Comparison of ENCODE assay signal across 16 cellular contexts in the genomic region with DNA sequence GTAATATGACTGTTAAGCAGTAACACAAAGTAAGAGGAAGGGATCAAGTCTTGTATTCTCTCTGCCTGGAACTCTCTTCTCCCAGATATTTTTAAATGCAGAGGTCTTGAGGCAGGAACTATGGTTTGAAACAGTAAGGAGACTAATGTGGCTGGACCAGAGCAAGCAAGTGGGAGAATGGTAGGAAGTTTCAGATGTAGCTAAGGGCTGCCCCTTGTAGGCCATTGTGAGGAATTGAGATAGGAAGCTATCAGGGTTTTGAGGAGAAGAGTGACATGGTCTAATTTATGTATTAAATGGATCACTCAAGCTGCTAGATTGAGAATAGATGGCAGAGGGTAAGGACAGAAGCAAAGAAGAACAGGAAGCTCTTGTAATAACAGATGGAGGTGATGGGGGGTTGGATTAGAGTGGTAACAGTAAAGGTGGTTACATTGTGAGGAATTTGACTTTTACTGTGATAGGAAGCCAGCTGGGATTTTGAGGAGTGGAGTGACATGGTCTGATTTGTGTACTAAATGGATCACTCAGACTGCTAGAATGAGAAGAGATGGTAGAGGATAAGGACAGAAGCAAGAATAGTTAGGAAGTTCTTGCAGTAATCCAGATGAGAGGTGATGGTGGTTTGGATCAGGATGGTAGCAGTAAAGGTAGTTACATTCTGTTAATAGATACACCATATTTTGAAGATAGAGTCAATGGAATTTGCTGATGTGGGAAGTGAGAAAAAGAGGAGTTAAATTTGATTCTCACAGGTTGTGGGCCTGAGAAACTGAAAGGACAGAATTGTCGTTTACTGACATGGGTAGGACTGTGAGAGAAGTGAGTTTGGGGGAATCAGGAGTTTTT. TPM values are rescaled to one million over a fixed set of nuclear protein-coding genes. Genes with fewer than 3 reads are reported as not detected.
A peak's percentile ranks its signal among the peaks of the same experiment; 100 is the strongest.
DNase-seq lines count a peak whose midpoint lies in the region; ATAC-seq and TF ChIP-seq lines count a peak whose summit lies in the region.
"Had no signal": no experiment of that assay in that cellular context is flagged by ENCODE, and none has a peak within 500 bp of the region (broad histone marks: within the 10 kb centered on the region; RNA-seq: fewer than 3 reads in every experiment).

No MANE protein-coding gene starts in this region.

- H3F3A ChIP-seq in smooth muscle cell (ENCODE audit: low read depth): no peaks in the 10 kb centered on the region

- BruUV-seq in A673 (replicated peaks; lab: Mats Ljungman, UMichigan): no TSS peak

- H3K4me2 ChIP-seq in hepatocyte: peak overlapping the region; percentile 58
- no peak overlapping the region for H3K4me2 ChIP-seq in smooth muscle cell
- H3K4me2 ChIP-seq: KMS-11 had no signal

- H3K27ac Mint-ChIP-seq in activated CD4-positive, alpha-beta T cell treated with anti-CD3 and anti-CD28 coated beads, Interleukin-2, amount 10 ng/mL, durations not matched to agents 24 days and 14 days: no peak overlapping the region
- H3K27ac Mint-ChIP-seq: activated naive CD4-positive, alpha-beta T cell treated with anti-CD3 and anti-CD28 coated beads, Interleukin-2, amount 50 U/mL, for 24 hours; HFFc6 had no signal

- H3K36me3 Mint-ChIP-seq in activated CD4-positive, alpha-beta T cell treated with anti-CD3 and anti-CD28 coated beads, Interleukin-2, amount 10 ng/mL, durations not matched to agents 24 days and 14 days (ENCODE audit: low read depth): no peaks in the 10 kb centered on the region
- H3K36me3 Mint-ChIP-seq: activated naive CD4-positive, alpha-beta T cell treated with anti-CD3 and anti-CD28 coated beads, Interleukin-2, amount 50 U/mL, for 24 hours had no signal

- H3K9me3 ChIP-seq in A673 (ENCODE audit: low read depth, low read length, poor library complexity, severe bottlenecking) (no peaks in the 10 kb centered on the region), hepatocyte (ENCODE audit: low read depth) (no peaks in the 10 kb centered on the region), smooth muscle cell (replicated peaks; ENCODE audit: low read depth) (no peaks in the 10 kb centered on the region)
- H3K9me3 ChIP-seq: tibial artery had no signal

- no peaks in the 10 kb centered on the region for H3K27me3 ChIP-seq in A673 (replicated peaks; ENCODE audit: insufficient read depth, low read depth, low read length, poor library complexity)
- no peaks in the 10 kb centered on the region for H3K27me3 ChIP-seq in hepatocyte
- no peaks in the 10 kb centered on the region for H3K27me3 ChIP-seq in smooth muscle cell (ENCODE audit: low read depth)
- H3K27me3 ChIP-seq: tibial artery had no signal

- no peak overlapping the region for H3K4me3 ChIP-seq in A673 (ENCODE audit: low read depth, low read length, poor library complexity, severe bottlenecking)
- no peak overlapping the region for H3K4me3 ChIP-seq in hepatocyte
- no peak overlapping the region for H3K4me3 ChIP-seq in smooth muscle cell
- H3K4me3 ChIP-seq: tibial artery had no signal

- DNase-seq in A673 (ENCODE audit: low spot score): no peak
- DNase-seq in OCI-M1 (lab: John Stamatoyannopoulos, UW): peak; percentile 71
- no peak for DNase-seq in hepatocyte (ENCODE audit: low spot score)
- no peak for DNase-seq in activated CD4-positive, alpha-beta T cell treated with anti-CD3 and anti-CD28 coated beads, Interleukin-2, amount 10 ng/mL, durations not matched to agents 24 days and 14 days
- DNase-seq in NCI-H1092 (lab: John Stamatoyannopoulos, UW): no peak
- no peak for DNase-seq in smooth muscle cell (lab: John Stamatoyannopoulos, UW; ENCODE audit: unreplicated experiment)
- DNase-seq in NCI-H510A treated with DMSO at 0.1 percent for 48 hours (lab: John Stamatoyannopoulos, UW): no peak
- DNase-seq: activated CD4-positive, alpha-beta T cell treated with anti-CD3 and anti-CD28 coated beads for 48 hours; HFFc6; NCI-H1436 treated with DMSO at 0.1 percent for 48 hours; NCI-H510A; occipital lobe; tibial artery had no signal

- H3K9ac ChIP-seq in smooth muscle cell (ENCODE audit: low read depth): no peak overlapping the region
- H3K9ac ChIP-seq: KMS-11 had no signal

- H3K4me3 Mint-ChIP-seq in activated CD4-positive, alpha-beta T cell treated with anti-CD3 and anti-CD28 coated beads, Interleukin-2, amount 10 ng/mL, durations not matched to agents 24 days and 14 days: no peak overlapping the region
- H3K4me3 Mint-ChIP-seq: activated naive CD4-positive, alpha-beta T cell treated with anti-CD3 and anti-CD28 coated beads, Interleukin-2, amount 50 U/mL, for 24 hours; HFFc6 had no signal

- H4K20me1 ChIP-seq in hepatocyte (ENCODE audit: insufficient read depth, poor library complexity, severe bottlenecking): peaks cover 68% of the 10 kb centered on the region
- peaks cover 100% of the 10 kb centered on the region for H4K20me1 ChIP-seq in smooth muscle cell (ENCODE audit: low read depth)

- intact Hi-C loops in A673 (cut with micrococcal nuclease; ENCODE audit: unreplicated experiment): loop anchor here (10.0 kb wide), 1 partner anchor 575 kb away; no protein-coding TSS in a partner anchor
- intact Hi-C loops in activated CD4-positive, alpha-beta T cell treated with anti-CD3 and anti-CD28 coated beads, Interleukin-2, amount 10 ng/mL, durations not matched to agents 24 days and 14 days (cut with micrococcal nuclease): loop anchor here (10.0 kb wide), 1 partner anchor 505 kb away; no protein-coding TSS in a partner anchor

- CTCF ChIA-PET in A673 (lab: Charles Lee): interaction anchor here (0.5 kb wide), 1 partner anchor 132 kb away, joined by 3 read pairs; no protein-coding TSS in a partner anchor

- H3K4me1 ChIP-seq in A673 (ENCODE audit: insufficient read depth, low read length, poor library complexity, severe bottlenecking) (peaks cover 15% of the 10 kb centered on the region), hepatocyte (ENCODE audit: insufficient read depth) (peaks cover 24% of the 10 kb centered on the region), smooth muscle cell (ENCODE audit: low read depth) (no peaks in the 10 kb centered on the region)

- ATAC-seq in GM18498 (IDR thresholded peaks at IDR 0.05; ENCODE audit: unreplicated experiment): peak; percentile 49

- H3K27ac ChIP-seq in A673 (ENCODE audit: low read depth, low read length, poor library complexity, severe bottlenecking) (no peak overlapping the region), hepatocyte (peak overlapping the region; percentile 60), smooth muscle cell (ENCODE audit: low read depth) (no peak overlapping the region)
- H3K27ac ChIP-seq: KMS-11, tibial artery had no signal

- H3K79me2 ChIP-seq in hepatocyte (peaks cover 100% of the 10 kb centered on the region), smooth muscle cell (ENCODE audit: low read depth) (peaks cover 100% of the 10 kb centered on the region)

- no peaks in the 10 kb centered on the region for H3K27me3 Mint-ChIP-seq in activated CD4-positive, alpha-beta T cell treated with anti-CD3 and anti-CD28 coated beads, Interleukin-2, amount 10 ng/mL, durations not matched to agents 24 days and 14 days
- H3K27me3 Mint-ChIP-seq: activated naive CD4-positive, alpha-beta T cell treated with anti-CD3 and anti-CD28 coated beads, Interleukin-2, amount 50 U/mL, for 24 hours had no signal

- TF ChIP-seq CTCF in A673 (conservative IDR thresholded peaks at IDR 0.05; ENCODE audit: low read depth, low read length) (peak; percentile 37), hepatocyte (IDR thresholded peaks at IDR 0.05; ENCODE audit: poor library complexity) (no peak), smooth muscle cell (IDR thresholded peaks at IDR 0.05; ENCODE audit: borderline replicate concordance, insufficient read depth, poor library complexity, severe bottlenecking) (no peak)

- H2AFZ ChIP-seq in hepatocyte (no peak overlapping the region), smooth muscle cell (ENCODE audit: low read depth) (no peak overlapping the region)

- H3K9me3 Mint-ChIP-seq in activated CD4-positive, alpha-beta T cell treated with anti-CD3 and anti-CD28 coated beads, Interleukin-2, amount 10 ng/mL, durations not matched to agents 24 days and 14 days: no peaks in the 10 kb centered on the region
- H3K9me3 Mint-ChIP-seq: activated naive CD4-positive, alpha-beta T cell treated with anti-CD3 and anti-CD28 coated beads, Interleukin-2, amount 50 U/mL, for 24 hours; HFFc6 had no signal

- POLR2A ChIA-PET in A673 (lab: Charles Lee; ENCODE audit: low non-redundant PET): no interaction called here

- 64% methylated on average over 1 of the region's 1 CpG for WGBS in hepatocyte (ENCODE audit: low lambda C conversion rate, missing lambda C conversion rate)
- WGBS in smooth muscle cell (ENCODE audit: low lambda C conversion rate): 87% methylated on average over 1 of the region's 1 CpG

- H3K36me3 ChIP-seq in A673 (ENCODE audit: insufficient read depth, low read length, poor library complexity, severe bottlenecking) (no peaks in the 10 kb centered on the region), hepatocyte (replicated peaks; ENCODE audit: insufficient read depth, low read depth) (no peaks in the 10 kb centered on the region), smooth muscle cell (ENCODE audit: low read depth) (no peaks in the 10 kb centered on the region)
- H3K36me3 ChIP-seq: tibial artery had no signal

- peaks cover 9% of the 10 kb centered on the region for H3K4me1 Mint-ChIP-seq in activated CD4-positive, alpha-beta T cell treated with anti-CD3 and anti-CD28 coated beads, Interleukin-2, amount 10 ng/mL, durations not matched to agents 24 days and 14 days

- no peaks in the 10 kb centered on the region for H3K9me2 ChIP-seq in hepatocyte (replicated peaks; ENCODE audit: insufficient read depth)

RNA-seq across cellular contexts. Expression of a gene that starts 55.7 kb away (rescaled TPM):
- total RNA-seq in A673 (2021): 4.6 and 5.5 TPM in 2 replicates
- total RNA-seq in hepatocyte: 0.36 and 0.57 TPM in 2 replicates
- 0.05 TPM in 1 of 2 replicates, not detected in the other for polyA plus RNA-seq in hepatocyte
- not detected in 2 replicates for total RNA-seq in activated CD4-positive, alpha-beta T cell treated with anti-CD3 and anti-CD28 coated beads, Interleukin-2, amount 10 ng/mL, durations not matched to agents 24 days and 14 days
- 7.7 and 9.0 TPM in 2 replicates for total RNA-seq in smooth muscle cell
- 2.5 and 3.3 TPM in 2 replicates for polyA plus RNA-seq in smooth muscle cell
